1 cellular context compared by ENCODE assay signal in genomic region chr3:52268036-52268435, GRCh38.
TF ChIP-seq lines count a peak whose summit lies in the region.

No MANE protein-coding gene starts in this region.

TF ChIP-seq in SK-N-SH, 30 proteins besides CTCF, POLR2A, EP300 and RAD21 (continued from another document):
- no peak for TF ChIP-seq IRF3 (IDR thresholded peaks at IDR 0.05; ENCODE audit: low read depth, low read length)
- TF ChIP-seq TAF1 (IDR thresholded peaks at IDR 0.05; ENCODE audit: borderline replicate concordance, low read depth, low read length) = no peak
- no peak for TF ChIP-seq FOSL2 (IDR thresholded peaks at IDR 0.05; ENCODE audit: borderline replicate concordance, low read depth)
